In the genomic region with DNA sequence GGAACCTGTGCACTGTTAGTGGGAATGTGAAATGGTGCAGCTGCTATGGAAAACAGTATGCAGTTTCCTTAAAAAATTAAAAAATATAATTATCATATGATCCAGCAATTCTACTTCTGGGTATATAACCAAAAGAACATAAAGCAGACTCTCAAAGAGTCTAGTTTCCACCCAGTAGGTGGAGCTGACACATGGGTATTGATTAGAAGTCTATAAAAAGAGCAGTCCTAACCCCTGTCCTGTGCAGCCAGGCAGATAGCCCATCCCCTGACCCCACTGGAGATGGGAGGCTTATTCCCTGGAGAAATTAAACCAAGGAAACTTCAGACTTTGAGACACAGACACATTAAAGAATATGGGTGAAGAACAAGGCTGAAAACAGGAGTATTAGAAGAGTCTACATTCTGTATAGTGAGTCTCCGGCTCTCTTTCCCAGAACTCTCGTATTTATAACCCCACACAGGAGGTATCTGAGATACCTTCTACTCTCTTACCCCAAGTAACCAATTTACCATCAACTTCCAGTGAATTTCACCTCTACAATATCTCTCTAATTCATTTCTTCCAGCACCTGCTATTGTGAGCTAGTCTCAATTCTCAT, we compare ENCODE assay signal across 13 cellular contexts.
DNase-seq lines count a peak whose midpoint lies in the region; ATAC-seq and TF ChIP-seq lines count a peak whose summit lies in the region.
"Had no signal": no experiment of that assay in that cellular context is flagged by ENCODE, and none has a peak within 500 bp of the region (broad histone marks: within the 10 kb centered on the region; RNA-seq: fewer than 3 reads in every experiment).

No MANE protein-coding gene starts in this region.

- no peaks in the 10 kb centered on the region; the same call in 1 of the 2 replicates for H3K9me3 ChIP-seq in Caco-2
- no peaks in the 10 kb centered on the region for H3K9me3 ChIP-seq in CD4-positive, alpha-beta memory T cell (ENCODE audit: control insufficient read depth in 1 of 2, low read length in 2 of 2)

- intact Hi-C loops in Caco-2 (cut with micrococcal nuclease; ENCODE audit: unreplicated experiment), result loop anchor here (1.0 kb wide), 1 partner anchor 157 kb away; no protein-coding TSS in a partner anchor
- intact Hi-C loops in lower leg skin (cut with DNase I; ENCODE audit: low total_unique reads), result no loop called here
- intact Hi-C loops in CD4-positive, alpha-beta memory T cell (cut with micrococcal nuclease), result no loop called here

- H3K9me3 Mint-ChIP-seq in Caco-2 (ENCODE audit: unreplicated experiment) (no peaks in the 10 kb centered on the region), nephron progenitor cell (peaks cover 11% of the 10 kb centered on the region)
- peaks cover 0 to 4% (median 0%) of the 10 kb centered on the region in 8 donors for H3K9me3 Mint-ChIP-seq in CD4-positive, alpha-beta memory T cell

- POLR2A ChIA-PET in Caco-2 (lab: Charles Lee), result no interaction called here
- POLR2A ChIA-PET in CD4-positive, alpha-beta memory T cell (lab: Charles Lee; ENCODE audit: partially characterized antibody), result no interaction called here

- CTCF ChIA-PET in Caco-2 (lab: Charles Lee), result no interaction called here
- CTCF ChIA-PET in CD4-positive, alpha-beta memory T cell (lab: Charles Lee; ENCODE audit: partially characterized antibody), result no interaction called here

- H3K4me1 ChIP-seq in Caco-2, result no peaks in the 10 kb centered on the region
- H3K4me1 ChIP-seq in CD4-positive, alpha-beta memory T cell (ENCODE audit: insufficient read depth, low read length), result no peaks in the 10 kb centered on the region

- ATAC-seq in GM18858 (IDR thresholded peaks at IDR 0.05; ENCODE audit: unreplicated experiment), result no peak

- H3K27ac Mint-ChIP-seq in Caco-2 (ENCODE audit: unreplicated experiment) (no peak overlapping the region), nephron progenitor cell (no peak overlapping the region)
- H3K27ac Mint-ChIP-seq in CD4-positive, alpha-beta memory T cell, result no peak overlapping the region

- no peak overlapping the region for H3K4me3 ChIP-seq in Caco-2 (ENCODE audit: low read depth, low read length)
- H3K4me3 ChIP-seq in H7 (ENCODE audit: insufficient read depth, low read depth, low read length), result no peak overlapping the region
- H3K4me3 ChIP-seq in fibroblast of villous mesenchyme (ENCODE audit: low read depth, low read length), result no peak overlapping the region
- no peak overlapping the region for H3K4me3 ChIP-seq in lower leg skin (ENCODE audit: low read depth, poor library complexity, severe bottlenecking)
- no peak overlapping the region for H3K4me3 ChIP-seq in CD4-positive, alpha-beta memory T cell (ENCODE audit: low read length in 2 of 2)

- TF ChIP-seq POLR2A in lower leg skin (IDR thresholded peaks at IDR 0.05), result no peak

- H3K36me3 ChIP-seq in Caco-2 (ENCODE audit: control insufficient read depth, insufficient read depth, low read length) (no peaks in the 10 kb centered on the region), H7 (replicated peaks; ENCODE audit: control insufficient read depth, insufficient read depth, low read length) (no peaks in the 10 kb centered on the region)
- H3K36me3 ChIP-seq in CD4-positive, alpha-beta memory T cell (ENCODE audit: insufficient read depth, low read length), result no peaks in the 10 kb centered on the region

- TF ChIP-seq CTCF in Caco-2 (IDR thresholded peaks at IDR 0.05; ENCODE audit: insufficient read depth in 1 of 2, low read depth in 1 of 2, low read length in 1 of 2, severe bottlenecking in 1 of 2, unreplicated experiment in 1 of 2) (peak; percentile 43), fibroblast of villous mesenchyme (IDR thresholded peaks at IDR 0.05; ENCODE audit: insufficient read depth, low read depth, low read length) (peak; percentile 4), nephron progenitor cell (IDR thresholded peaks at IDR 0.05) (no peak), lower leg skin (IDR thresholded peaks at IDR 0.05) (no peak)

- H3K36me3 Mint-ChIP-seq in Caco-2 (ENCODE audit: insufficient read depth, unreplicated experiment) (no peaks in the 10 kb centered on the region), nephron progenitor cell (ENCODE audit: low read depth) (no peaks in the 10 kb centered on the region)
- no peaks in the 10 kb centered on the region for H3K36me3 Mint-ChIP-seq in CD4-positive, alpha-beta memory T cell

- H3K27ac ChIP-seq in CD4-positive, alpha-beta memory T cell (ENCODE audit: low read depth, low read length), result no peak overlapping the region

- peaks cover 15% of the 10 kb centered on the region for H3K27me3 Mint-ChIP-seq in Caco-2 (ENCODE audit: insufficient read depth, unreplicated experiment)
- H3K27me3 Mint-ChIP-seq in nephron progenitor cell (ENCODE audit: low read depth, poor library complexity), result no peaks in the 10 kb centered on the region
- no peaks in the 10 kb centered on the region for H3K27me3 Mint-ChIP-seq in CD4-positive, alpha-beta memory T cell

- BruUV-seq in Caco-2 (replicated peaks; lab: Mats Ljungman, UMichigan), result no TSS peak

- H3K4me3 Mint-ChIP-seq in Caco-2 (ENCODE audit: unreplicated experiment), result no peak overlapping the region
- H3K4me3 Mint-ChIP-seq in nephron progenitor cell, result no peak overlapping the region
- H3K4me3 Mint-ChIP-seq in CD4-positive, alpha-beta memory T cell, result no peak overlapping the region

- whole genome bisulfite sequencing in lower leg skin, 2 donors, result 87 to 93% methylated on average over 2 of the region's 2 CpGs

- H3K4me1 Mint-ChIP-seq in Caco-2 (ENCODE audit: low read depth, unreplicated experiment), result no peaks in the 10 kb centered on the region
- no peaks in the 10 kb centered on the region for H3K4me1 Mint-ChIP-seq in nephron progenitor cell
- no peaks in the 10 kb centered on the region for H3K4me1 Mint-ChIP-seq in CD4-positive, alpha-beta memory T cell

- H3K27me3 ChIP-seq in Caco-2 (replicated peaks; ENCODE audit: control insufficient read depth, insufficient read depth, low read length), result no peaks in the 10 kb centered on the region
- no peaks in the 10 kb centered on the region for H3K27me3 ChIP-seq in H7 (ENCODE audit: control insufficient read depth, insufficient read depth, low read length)
- H3K27me3 ChIP-seq in CD4-positive, alpha-beta memory T cell (ENCODE audit: insufficient read depth, low read length), result no peaks in the 10 kb centered on the region

- DNase-seq in Caco-2 (peak in 1 of 2 experiments; percentile 15), H7 (peak; percentile 37), OCI-M1 (lab: John Stamatoyannopoulos, UW) (peak; percentile 35), fibroblast of villous mesenchyme (ENCODE audit: low read depth) (no peak), nephron progenitor cell (no peak), lower leg skin (ENCODE audit: low spot score in 2 of 2) (no peak)
- DNase-seq in CD4-positive, alpha-beta memory T cell, result no peak
- DNase-seq: activated T-cell treated with anti-CD3 and anti-CD28 coated beads for 4 hours, DMS153, NCI-H345, T1000, trophoblast cell had no signal

Comparison
In these comparisons a context has a peak if more than half of its experiments do, and no peak if none do; other contexts are left out.
1. DNase-seq: peak in H7 (single experiment) and OCI-M1 (single experiment); none in fibroblast of villous mesenchyme (single experiment), nephron progenitor cell (single experiment), lower leg skin (0 of 2) and CD4-positive, alpha-beta memory T cell (0 of 5).
2. CTCF ChIP-seq: peak in Caco-2 (2 of 2) and fibroblast of villous mesenchyme (single experiment); none in nephron progenitor cell (single experiment) and lower leg skin (0 of 3).